Comparison of ENCODE assay signal across 1 cellular context in the genomic region with DNA sequence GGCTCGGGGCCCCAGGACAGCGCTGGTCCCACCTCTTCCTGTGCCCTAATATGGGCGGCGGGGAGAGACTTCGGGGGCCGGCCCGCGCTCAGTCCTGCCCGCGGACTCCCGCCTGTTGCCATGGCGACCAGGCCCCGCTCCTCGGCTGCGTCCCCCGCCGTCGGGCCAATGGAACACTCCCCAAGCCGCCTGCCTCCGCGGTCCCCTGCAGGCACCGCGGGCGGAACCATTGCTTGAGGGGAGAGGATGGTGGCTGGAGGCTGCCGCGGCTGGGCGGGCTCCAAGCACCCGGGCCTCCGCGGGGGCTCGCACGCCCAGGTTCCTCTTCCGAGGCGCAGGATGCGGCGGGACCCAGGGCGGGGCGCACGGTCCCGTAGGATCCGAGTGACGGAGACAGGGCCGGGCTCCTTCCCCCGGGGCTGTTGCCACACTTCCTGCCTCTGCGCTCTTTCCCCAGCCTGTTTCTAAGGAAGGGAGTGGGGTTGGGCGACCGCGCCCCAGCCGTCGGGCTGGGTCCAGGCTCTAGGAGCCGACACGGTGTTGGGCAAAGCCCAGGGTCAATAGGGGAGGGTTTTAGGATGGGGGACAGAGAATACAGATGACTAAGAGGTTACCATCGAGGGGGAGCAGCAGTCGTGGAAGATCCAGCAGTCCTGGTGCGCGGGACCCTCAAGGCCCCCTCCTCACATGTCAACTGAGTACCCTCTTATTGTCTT.
A peak's percentile ranks its signal among the peaks of the same experiment; 100 is the strongest.
TF ChIP-seq lines count a peak whose summit lies in the region.

No MANE protein-coding gene starts in this region.

TF ChIP-seq in HepG2, 621 proteins besides CTCF, POLR2A, EP300 and RAD21 (continued from another document and continues in another):
- TF ChIP-seq SRSF9 (IDR thresholded peaks at IDR 0.05; ENCODE audit: borderline replicate concordance, insufficient read depth, low read depth, low read length, poor library complexity, severe bottlenecking) (no peak), ZSCAN12 (CRISPR knock-in tag; IDR thresholded peaks at IDR 0.05) (no peak), ZMAT3 (CRISPR knock-in tag; conservative IDR thresholded peaks at IDR 0.05) (peak; percentile 75; the same call in 1 of the 2 replicates), ZNF20 (CRISPR knock-in tag; IDR thresholded peaks at IDR 0.05) (no peak), SOX6 (IDR thresholded peaks at IDR 0.05) (no peak), SOX6 (CRISPR knock-in tag; IDR thresholded peaks at IDR 0.05) (peak; percentile 22), ZFYVE20 (CRISPR knock-in tag; IDR thresholded peaks at IDR 0.05; ENCODE audit: borderline replicate concordance, low read depth) (0 out of 2 replicates have a peak, but pooled peaks have one; percentile 37), KLF12 (CRISPR knock-in tag; IDR thresholded peaks at IDR 0.05; ENCODE audit: borderline replicate concordance) (no peak), ZBTB46 (CRISPR knock-in tag; IDR thresholded peaks at IDR 0.05; ENCODE audit: borderline replicate concordance) (no peak), TCF7L2 (IDR thresholded peaks at IDR 0.05; ENCODE audit: low read depth, low read length) (no peak), BHLHE40 (IDR thresholded peaks at IDR 0.05; ENCODE audit: low read length) (peak; percentile 91), ZSCAN21 (CRISPR knock-in tag; IDR thresholded peaks at IDR 0.05; ENCODE audit: borderline replicate concordance) (no peak; the same call in 1 of the 2 replicates), ZNF367 (CRISPR knock-in tag; IDR thresholded peaks at IDR 0.05; ENCODE audit: borderline replicate concordance) (no peak), ZNF124 (CRISPR knock-in tag; IDR thresholded peaks at IDR 0.05) (no peak), ZNF891 (CRISPR knock-in tag; IDR thresholded peaks at IDR 0.05) (peak; percentile 35; the same call in 1 of the 2 replicates), NKX3-1 (CRISPR knock-in tag; IDR thresholded peaks at IDR 0.05) (no peak), TFDP2 (CRISPR knock-in tag; IDR thresholded peaks at IDR 0.05) (peak; percentile 63; the same call in 1 of the 2 replicates), LCORL (IDR thresholded peaks at IDR 0.05) (no peak), LCORL (CRISPR knock-in tag; IDR thresholded peaks at IDR 0.05) (peak; percentile 64; the same call in 1 of the 2 replicates), ZMAT5 (CRISPR knock-in tag; IDR thresholded peaks at IDR 0.05; ENCODE audit: borderline replicate concordance, low read depth) (no peak), RFX1 (IDR thresholded peaks at IDR 0.05) (peak; percentile 96), ZFP37 (CRISPR knock-in tag; IDR thresholded peaks at IDR 0.05; ENCODE audit: borderline replicate concordance) (0 out of 2 replicates have a peak, but pooled peaks have one; percentile 21), BORCS8-MEF2B (CRISPR knock-in tag; IDR thresholded peaks at IDR 0.05) (no peak), ZNF253 (CRISPR knock-in tag; IDR thresholded peaks at IDR 0.05; ENCODE audit: borderline replicate concordance) (peak; percentile 21; the same call in 1 of the 2 replicates), ZNF788 (CRISPR knock-in tag; IDR thresholded peaks at IDR 0.05; ENCODE audit: borderline replicate concordance) (peak; percentile 55; the same call in 1 of the 2 replicates), RAD51 (IDR thresholded peaks at IDR 0.05; ENCODE audit: borderline replicate concordance) (no peak), ZNF577 (CRISPR knock-in tag; IDR thresholded peaks at IDR 0.05; ENCODE audit: borderline replicate concordance, low read depth) (no peak), MAFG (CRISPR knock-in tag; IDR thresholded peaks at IDR 0.05) (no peak), RFX5 (IDR thresholded peaks at IDR 0.05; ENCODE audit: low read depth, low read length) (peak; percentile 67; the same call in 1 of the 2 replicates), ZNF709 (CRISPR knock-in tag; IDR thresholded peaks at IDR 0.05) (no peak), ZNF737 (CRISPR knock-in tag; IDR thresholded peaks at IDR 0.05; ENCODE audit: borderline replicate concordance) (no peak), SMARCC2 (IDR thresholded peaks at IDR 0.05) (no peak), NR2C2 (CRISPR knock-in tag; IDR thresholded peaks at IDR 0.05; ENCODE audit: borderline replicate concordance) (0 out of 2 replicates have a peak, but pooled peaks have one; percentile 14), ZNF232 (CRISPR knock-in tag; IDR thresholded peaks at IDR 0.05; ENCODE audit: borderline replicate concordance) (no peak), JDP2 (CRISPR knock-in tag; IDR thresholded peaks at IDR 0.05; ENCODE audit: borderline replicate concordance) (no peak), REST (IDR thresholded peaks at IDR 0.05; ENCODE audit: borderline replicate concordance in 1 of 2, low read depth in 1 of 2, low read length in 2 of 2) (no peak), ZSCAN29 (CRISPR knock-in tag; conservative IDR thresholded peaks at IDR 0.05) (no peak), PAX8 (CRISPR knock-in tag; IDR thresholded peaks at IDR 0.05; ENCODE audit: borderline replicate concordance) (no peak), SAP130 (CRISPR knock-in tag; IDR thresholded peaks at IDR 0.05; ENCODE audit: low read depth) (peak; percentile 80), CCDC6 (CRISPR knock-in tag; IDR thresholded peaks at IDR 0.05) (no peak), ZNF614 (CRISPR knock-in tag; IDR thresholded peaks at IDR 0.05; ENCODE audit: borderline replicate concordance) (0 out of 2 replicates have a peak, but pooled peaks have one; percentile 30), GPN1 (CRISPR knock-in tag; IDR thresholded peaks at IDR 0.05; ENCODE audit: borderline replicate concordance) (no peak), TGIF2 (CRISPR knock-in tag; IDR thresholded peaks at IDR 0.05) (peak; percentile 62; the same call in 1 of the 2 replicates), ARID4A (CRISPR knock-in tag; IDR thresholded peaks at IDR 0.05; ENCODE audit: borderline replicate concordance) (peak; percentile 82)
- TF ChIP-seq, protein P1, sequence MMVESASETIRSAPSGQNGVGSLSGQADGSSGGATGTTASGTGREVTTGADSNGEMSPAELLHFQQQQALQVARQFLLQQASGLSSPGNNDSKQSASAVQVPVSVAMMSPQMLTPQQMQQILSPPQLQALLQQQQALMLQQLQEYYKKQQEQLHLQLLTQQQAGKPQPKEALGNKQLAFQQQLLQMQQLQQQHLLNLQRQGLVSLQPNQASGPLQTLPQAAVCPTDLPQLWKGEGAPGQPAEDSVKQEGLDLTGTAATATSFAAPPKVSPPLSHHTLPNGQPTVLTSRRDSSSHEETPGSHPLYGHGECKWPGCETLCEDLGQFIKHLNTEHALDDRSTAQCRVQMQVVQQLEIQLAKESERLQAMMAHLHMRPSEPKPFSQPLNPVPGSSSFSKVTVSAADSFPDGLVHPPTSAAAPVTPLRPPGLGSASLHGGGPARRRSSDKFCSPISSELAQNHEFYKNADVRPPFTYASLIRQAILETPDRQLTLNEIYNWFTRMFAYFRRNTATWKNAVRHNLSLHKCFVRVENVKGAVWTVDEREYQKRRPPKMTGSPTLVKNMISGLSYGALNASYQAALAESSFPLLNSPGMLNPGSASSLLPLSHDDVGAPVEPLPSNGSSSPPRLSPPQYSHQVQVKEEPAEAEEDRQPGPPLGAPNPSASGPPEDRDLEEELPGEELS (CRISPR knock-in tag; IDR thresholded peaks at IDR 0.05): no peak
- TF ChIP-seq, protein P2, sequence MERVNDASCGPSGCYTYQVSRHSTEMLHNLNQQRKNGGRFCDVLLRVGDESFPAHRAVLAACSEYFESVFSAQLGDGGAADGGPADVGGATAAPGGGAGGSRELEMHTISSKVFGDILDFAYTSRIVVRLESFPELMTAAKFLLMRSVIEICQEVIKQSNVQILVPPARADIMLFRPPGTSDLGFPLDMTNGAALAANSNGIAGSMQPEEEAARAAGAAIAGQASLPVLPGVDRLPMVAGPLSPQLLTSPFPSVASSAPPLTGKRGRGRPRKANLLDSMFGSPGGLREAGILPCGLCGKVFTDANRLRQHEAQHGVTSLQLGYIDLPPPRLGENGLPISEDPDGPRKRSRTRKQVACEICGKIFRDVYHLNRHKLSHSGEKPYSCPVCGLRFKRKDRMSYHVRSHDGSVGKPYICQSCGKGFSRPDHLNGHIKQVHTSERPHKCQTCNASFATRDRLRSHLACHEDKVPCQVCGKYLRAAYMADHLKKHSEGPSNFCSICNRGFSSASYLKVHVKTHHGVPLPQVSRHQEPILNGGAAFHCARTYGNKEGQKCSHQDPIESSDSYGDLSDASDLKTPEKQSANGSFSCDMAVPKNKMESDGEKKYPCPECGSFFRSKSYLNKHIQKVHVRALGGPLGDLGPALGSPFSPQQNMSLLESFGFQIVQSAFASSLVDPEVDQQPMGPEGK (CRISPR knock-in tag; IDR thresholded peaks at IDR 0.05): peak; percentile 80
- TF ChIP-seq, protein P3, sequence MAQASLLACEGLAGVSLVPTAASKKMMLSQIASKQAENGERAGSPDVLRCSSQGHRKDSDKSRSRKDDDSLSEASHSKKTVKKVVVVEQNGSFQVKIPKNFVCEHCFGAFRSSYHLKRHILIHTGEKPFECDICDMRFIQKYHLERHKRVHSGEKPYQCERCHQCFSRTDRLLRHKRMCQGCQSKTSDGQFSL (CRISPR knock-in tag; IDR thresholded peaks at IDR 0.05): no peak
